ENCODE assay signal across 15 cellular contexts in the genomic region with DNA sequence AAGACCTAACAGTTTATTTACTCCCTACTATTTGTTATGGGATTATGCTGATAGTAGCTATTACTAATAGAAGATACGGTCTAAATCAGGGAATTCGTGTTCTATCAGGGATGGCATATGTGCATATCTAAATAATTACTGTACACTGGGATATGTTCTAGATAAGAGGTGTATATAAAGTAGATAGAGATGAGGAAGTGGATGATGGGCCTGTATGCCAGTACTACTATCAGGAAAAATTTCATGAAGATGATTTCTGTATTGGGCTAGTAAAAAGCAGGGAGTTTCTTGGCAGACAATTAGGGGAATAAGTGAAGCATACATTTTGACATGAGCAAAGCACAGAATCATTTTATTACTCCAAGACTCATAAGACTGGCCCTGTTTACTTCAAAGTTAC. TPM values are rescaled to one million over a fixed set of nuclear protein-coding genes. Genes with fewer than 3 reads are reported as not detected.
A peak's percentile ranks its signal among the peaks of the same experiment; 100 is the strongest.
DNase-seq lines count a peak whose midpoint lies in the region; ATAC-seq and TF ChIP-seq lines count a peak whose summit lies in the region.
"Had no signal": no experiment of that assay in that cellular context is flagged by ENCODE, and none has a peak within 500 bp of the region (broad histone marks: within the 10 kb centered on the region; RNA-seq: fewer than 3 reads in every experiment).

No MANE protein-coding gene starts in this region.

- no peaks in the 10 kb centered on the region for H3K9me3 Mint-ChIP-seq in CD14-positive monocyte

- H3K36me3 ChIP-seq in neutrophil: no peaks in the 10 kb centered on the region

- H3K9me3 ChIP-seq in neutrophil: no peaks in the 10 kb centered on the region

- H3K36me3 Mint-ChIP-seq in CD14-positive monocyte: peaks cover 9 to 22% of the 10 kb centered on the region in 2 donors

- H3K27ac ChIP-seq in neutrophil: peak overlapping the region; percentile 47

- TF ChIP-seq CTCF in CD14-positive monocyte (IDR thresholded peaks at IDR 0.05): no peak
- TF ChIP-seq CTCF in fibroblast of the aortic adventitia (IDR thresholded peaks at IDR 0.05; ENCODE audit: insufficient read depth, low read length): no peak
- TF ChIP-seq CTCF in neutrophil (IDR thresholded peaks at IDR 0.05): no peak

- no peak overlapping the region for H3K4me3 ChIP-seq in fibroblast of the aortic adventitia (ENCODE audit: low read depth, low read length)
- H3K4me3 ChIP-seq in neutrophil (ENCODE audit: low read depth in 1 of 2, low read length in 1 of 2): no peak overlapping the region

- H3K27ac Mint-ChIP-seq in CD14-positive monocyte: peak overlapping the region in 4 of 7 donors; percentile 15 to 70 (median 36)

- ATAC-seq in HG02763 (IDR thresholded peaks at IDR 0.05; ENCODE audit: unreplicated experiment) (no peak), GM18867 (IDR thresholded peaks at IDR 0.05; ENCODE audit: unreplicated experiment) (no peak)

- DNase-seq in CD14-positive monocyte (ENCODE audit: low spot score) (no peak), NCI-H226 (peak; percentile 65), fibroblast of the aortic adventitia (ENCODE audit: low read depth) (peak; percentile 25), NCI-H146 (lab: John Stamatoyannopoulos, UW) (no peak), NCI-H2227 treated with DMSO at 0.1 percent for 48 hours (lab: John Stamatoyannopoulos, UW) (no peak)
- DNase-seq: C1 segment of cervical spinal cord, COR-L47, DMS153, HCEC 1CT, NCI-H187, NCI-H510A, SIG-M5 had no signal

- H3K4me1 Mint-ChIP-seq in CD14-positive monocyte: peaks cover 56% of the 10 kb centered on the region

- intact Hi-C loops in CD14-positive monocyte (cut with micrococcal nuclease): no loop called here

- no peak overlapping the region for H3K4me3 Mint-ChIP-seq in CD14-positive monocyte

- no peaks in the 10 kb centered on the region for H3K27me3 Mint-ChIP-seq in CD14-positive monocyte (ENCODE audit: low read depth in 3 of 3)

- no peaks in the 10 kb centered on the region for H3K27me3 ChIP-seq in neutrophil

- peaks cover 36 to 56% of the 10 kb centered on the region in 2 experiments for H3K4me1 ChIP-seq in neutrophil (ENCODE audit: control insufficient read depth in 1 of 2, insufficient read depth in 1 of 2, low read depth in 1 of 2, low read length in 1 of 2)

RNA-seq across cellular contexts. Expression of gene PTPN12, which starts 26.2 kb away (rescaled TPM):
- polyA plus RNA-seq in CD14-positive monocyte: 10 to 100 TPM in 1 of 2 donors, 1 to 10 TPM in 1; 6.6 to 11.8 TPM
- total RNA-seq in fibroblast of the aortic adventitia (ENCODE audit: low replicate concordance): 46.9 and 54.0 TPM in 2 replicates

Comparison
In these comparisons a context has a peak if more than half of its experiments do, and no peak if none do; other contexts are left out.
1. DNase-seq: peak in NCI-H226 (single experiment) and fibroblast of the aortic adventitia (single experiment); none in CD14-positive monocyte (single experiment), NCI-H146 (single experiment) and NCI-H2227 treated with DMSO at 0.1 percent for 48 hours (single experiment).